Comparison of ENCODE assay signal across 9 cellular contexts in the genomic region with DNA sequence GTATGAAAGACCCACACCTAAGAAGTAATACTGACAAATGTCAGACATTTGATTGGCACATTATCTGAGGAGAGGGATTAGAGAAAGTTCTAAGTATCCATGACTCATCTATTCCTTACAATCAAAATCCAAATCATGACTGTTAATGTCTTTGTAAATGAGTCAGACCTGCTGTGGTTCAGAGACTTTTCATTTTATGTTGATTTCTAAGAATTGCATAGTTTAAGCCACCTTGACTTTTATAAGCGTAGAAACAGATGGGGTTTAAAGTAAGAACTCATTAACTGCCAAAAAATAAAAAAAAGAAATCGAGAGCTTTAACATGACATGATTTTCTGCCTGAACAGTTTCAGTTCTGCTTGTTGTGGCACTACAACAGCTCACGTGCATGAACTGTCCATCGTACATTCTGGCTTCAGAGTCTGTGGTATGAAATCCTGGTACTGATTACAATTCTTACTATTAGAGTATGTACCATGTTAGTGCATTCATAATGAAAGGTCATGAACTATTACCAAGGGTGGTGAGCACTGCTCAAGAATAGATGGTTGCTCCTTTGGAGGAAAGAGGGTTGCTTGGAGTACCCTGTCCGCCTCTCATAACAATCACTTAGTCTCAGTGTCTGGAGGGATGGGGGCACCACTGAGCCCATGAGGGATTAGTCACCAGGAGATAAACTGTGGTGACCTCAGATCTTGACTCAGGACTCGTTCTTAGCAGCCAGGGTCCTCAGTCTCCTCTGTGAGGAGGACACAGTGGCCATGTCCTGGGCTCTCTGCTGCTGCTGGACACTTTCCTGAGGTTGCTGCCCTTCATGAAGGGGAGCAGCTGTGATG. TPM values are rescaled to one million over a fixed set of nuclear protein-coding genes. Genes with fewer than 3 reads are reported as not detected.
DNase-seq lines count a peak whose midpoint lies in the region; ATAC-seq, FAIRE-seq and TF ChIP-seq lines count a peak whose summit lies in the region.
"Had no signal": no experiment of that assay in that cellular context is flagged by ENCODE, and none has a peak within 500 bp of the region (broad histone marks: within the 10 kb centered on the region; RNA-seq: fewer than 3 reads in every experiment).

No MANE protein-coding gene starts in this region.

- H3K4me3 Mint-ChIP-seq in astrocyte (ENCODE audit: unreplicated experiment): peak overlapping the region; percentile 6
- H3K4me3 Mint-ChIP-seq in CD8-positive, alpha-beta memory T cell: no peak overlapping the region

- CTCF ChIA-PET in CD8-positive, alpha-beta memory T cell (lab: Charles Lee): interaction anchor here (1.1 to 1.5 kb wide), 2 partner anchors 10 to 53 kb away, joined by 3 to 9 read pairs; no protein-coding TSS in a partner anchor

- H2AFZ ChIP-seq in astrocyte (ENCODE audit: low read depth, low read length): no peak overlapping the region

- TF ChIP-seq CTCF in GM13976 (IDR thresholded peaks at IDR 0.05; ENCODE audit: borderline replicate concordance, control extremely low read depth, extremely low read depth, insufficient read depth, missing control alignments) (no peak), astrocyte (IDR thresholded peaks at IDR 0.05; ENCODE audit: insufficient read depth, low read depth, low read length) (no peak), testis (IDR thresholded peaks at IDR 0.05) (no peak)

- peak; percentile 45 for FAIRE-seq in astrocyte (lab: Jason Lieb, UNC)
- FAIRE-seq: TTC549 had no signal

- H3K4me1 ChIP-seq in astrocyte (ENCODE audit: insufficient read depth, low read length): peaks cover 23% of the 10 kb centered on the region
- no peaks in the 10 kb centered on the region for H3K4me1 ChIP-seq in testis
- H3K4me1 ChIP-seq in CD8-positive, alpha-beta memory T cell (ENCODE audit: insufficient read depth, low read length): no peaks in the 10 kb centered on the region

- no peaks in the 10 kb centered on the region for H3K79me2 ChIP-seq in astrocyte (ENCODE audit: insufficient read depth, low read length)

- ATAC-seq in GM21528 (IDR thresholded peaks at IDR 0.05; ENCODE audit: low FRiP score, unreplicated experiment) (peak; percentile 98), HG03575 (IDR thresholded peaks at IDR 0.05; ENCODE audit: extremely low read depth, insufficient number of reproducible peaks, low FRiP score, unreplicated experiment) (peak; percentile 98)

- peaks cover 43% of the 10 kb centered on the region for H3K36me3 Mint-ChIP-seq in astrocyte (ENCODE audit: low read depth, unreplicated experiment)
- no peaks in the 10 kb centered on the region for H3K36me3 Mint-ChIP-seq in CD8-positive, alpha-beta memory T cell

- H3K27me3 ChIP-seq in astrocyte (ENCODE audit: insufficient read depth, low read length): no peaks in the 10 kb centered on the region
- no peaks in the 10 kb centered on the region for H3K27me3 ChIP-seq in testis
- H3K27me3 ChIP-seq in CD8-positive, alpha-beta memory T cell (ENCODE audit: insufficient read depth, low read length, poor library complexity, severe bottlenecking): no peaks in the 10 kb centered on the region

- peaks cover 2% of the 10 kb centered on the region for H3K9me3 Mint-ChIP-seq in astrocyte (ENCODE audit: unreplicated experiment)
- no peaks in the 10 kb centered on the region for H3K9me3 Mint-ChIP-seq in CD8-positive, alpha-beta memory T cell

- H3K4me2 ChIP-seq in astrocyte (ENCODE audit: low read length): peak overlapping the region; percentile 71

- no peaks in the 10 kb centered on the region for H3K36me3 ChIP-seq in astrocyte (ENCODE audit: insufficient read depth, low read length)
- H3K36me3 ChIP-seq in testis (ENCODE audit: low read depth, missing control alignments): no peaks in the 10 kb centered on the region
- no peaks in the 10 kb centered on the region for H3K36me3 ChIP-seq in CD8-positive, alpha-beta memory T cell (ENCODE audit: insufficient read depth, low read length)

- H3K27ac Mint-ChIP-seq in astrocyte (ENCODE audit: unreplicated experiment): peak overlapping the region; percentile 78
- no peak overlapping the region for H3K27ac Mint-ChIP-seq in CD8-positive, alpha-beta memory T cell

- intact Hi-C loops in testis (cut with DNase I; ENCODE audit: low total_unique reads): no loop called here

- H4K20me1 ChIP-seq in astrocyte (ENCODE audit: insufficient read depth, low read length): peaks cover 1% of the 10 kb centered on the region

- DNase-seq in GM13976 (ENCODE audit: low spot score) (peak; percentile 43), astrocyte (ENCODE audit: low read depth) (peak; percentile 85), mesenteric fat pad (ENCODE audit: low spot score) (no peak), globus pallidus (ENCODE audit: low spot score) (no peak), testis (no peak)
- DNase-seq in CD8-positive, alpha-beta memory T cell: no peak

- no peaks in the 10 kb centered on the region for H3K9me3 ChIP-seq in astrocyte (ENCODE audit: insufficient read depth, low read depth, low read length)
- H3K9me3 ChIP-seq in testis: no peaks in the 10 kb centered on the region
- H3K9me3 ChIP-seq in CD8-positive, alpha-beta memory T cell (ENCODE audit: low read length): no peaks in the 10 kb centered on the region

- H3K9ac ChIP-seq in astrocyte (ENCODE audit: low read length): peak overlapping the region; percentile 19

- WGBS in testis, 2 donors: 80 to 81% methylated on average over 6 of the region's 6 CpGs

- in situ Hi-C loops in GM13976 (cut with MboI; ENCODE audit: low sequenced_read_pairs, unreplicated experiment): no loop called here

- H3K27me3 Mint-ChIP-seq in astrocyte (ENCODE audit: low read depth, unreplicated experiment): no peaks in the 10 kb centered on the region
- peaks cover 2% of the 10 kb centered on the region in 2 donors for H3K27me3 Mint-ChIP-seq in CD8-positive, alpha-beta memory T cell

- H3K4me1 Mint-ChIP-seq in astrocyte (ENCODE audit: low read depth, unreplicated experiment): peaks cover 29% of the 10 kb centered on the region
- peaks cover 2 to 6% (median 2%) of the 10 kb centered on the region in 3 donors for H3K4me1 Mint-ChIP-seq in CD8-positive, alpha-beta memory T cell

- POLR2A ChIA-PET in CD8-positive, alpha-beta memory T cell (lab: Charles Lee): no interaction called here

- H3K27ac ChIP-seq in astrocyte (ENCODE audit: low read depth, low read length) (peak overlapping the region; percentile 63), testis (no peak overlapping the region)
- H3K27ac ChIP-seq in CD8-positive, alpha-beta memory T cell (ENCODE audit: low read depth, low read length): no peak overlapping the region

- peak overlapping the region; percentile 4 for H3K4me3 ChIP-seq in astrocyte (ENCODE audit: insufficient read depth, low read depth, low read length)
- no peak overlapping the region for H3K4me3 ChIP-seq in testis
- H3K4me3 ChIP-seq in CD8-positive, alpha-beta memory T cell (ENCODE audit: low read length): no peak overlapping the region

- no peak for TF ChIP-seq POLR2A in testis (IDR thresholded peaks at IDR 0.05)

RNA-seq across cellular contexts. Expression of gene ACSM6, which starts 42.2 kb away (rescaled TPM):
- not detected in 2 replicates for total RNA-seq in astrocyte
- not detected for total RNA-seq in mesenteric fat pad
- total RNA-seq in testis: not detected
- not detected for polyA plus RNA-seq in testis (ENCODE audit: insufficient read depth, low read depth, low replicate concordance)
- total RNA-seq in CD8-positive, alpha-beta memory T cell: not detected
- polyA plus RNA-seq in CD8-positive, alpha-beta memory T cell: not detected

RNA-seq across cellular contexts. Expression of gene PDLIM1, which starts 54.5 kb away (rescaled TPM):
- 316 and 320 TPM in 2 replicates for total RNA-seq in astrocyte
- total RNA-seq in mesenteric fat pad: 200 TPM
- 10 to 100 TPM; 14.9 to 23.5 TPM for total RNA-seq in testis
- polyA plus RNA-seq in testis (ENCODE audit: insufficient read depth, low read depth, low replicate concordance): 64.3 TPM
- 1 to 10 TPM in 1 of 2 experiments, under 1 TPM in 1; 0.88 to 1.4 TPM for total RNA-seq in CD8-positive, alpha-beta memory T cell
- polyA plus RNA-seq in CD8-positive, alpha-beta memory T cell: 11.7 TPM

Comparison
In these comparisons a context has a peak if more than half of its experiments do, and no peak if none do; other contexts are left out.
1. DNase-seq: peak in GM13976 (single experiment) and astrocyte (single experiment); none in mesenteric fat pad (single experiment), globus pallidus (single experiment), testis (single experiment) and CD8-positive, alpha-beta memory T cell (0 of 5).
2. RNA of gene PDLIM1, which starts 54.5 kb away (total RNA-seq): 316 to 320 TPM in astrocyte, 200 TPM in mesenteric fat pad (single experiment) and 14.9 to 23.5 TPM in testis; 0.88 to 1.4 TPM in CD8-positive, alpha-beta memory T cell; every median in the first group is over 4 times any median in the second.